ENCODE assay signal across 20 cellular contexts in the genomic region with DNA sequence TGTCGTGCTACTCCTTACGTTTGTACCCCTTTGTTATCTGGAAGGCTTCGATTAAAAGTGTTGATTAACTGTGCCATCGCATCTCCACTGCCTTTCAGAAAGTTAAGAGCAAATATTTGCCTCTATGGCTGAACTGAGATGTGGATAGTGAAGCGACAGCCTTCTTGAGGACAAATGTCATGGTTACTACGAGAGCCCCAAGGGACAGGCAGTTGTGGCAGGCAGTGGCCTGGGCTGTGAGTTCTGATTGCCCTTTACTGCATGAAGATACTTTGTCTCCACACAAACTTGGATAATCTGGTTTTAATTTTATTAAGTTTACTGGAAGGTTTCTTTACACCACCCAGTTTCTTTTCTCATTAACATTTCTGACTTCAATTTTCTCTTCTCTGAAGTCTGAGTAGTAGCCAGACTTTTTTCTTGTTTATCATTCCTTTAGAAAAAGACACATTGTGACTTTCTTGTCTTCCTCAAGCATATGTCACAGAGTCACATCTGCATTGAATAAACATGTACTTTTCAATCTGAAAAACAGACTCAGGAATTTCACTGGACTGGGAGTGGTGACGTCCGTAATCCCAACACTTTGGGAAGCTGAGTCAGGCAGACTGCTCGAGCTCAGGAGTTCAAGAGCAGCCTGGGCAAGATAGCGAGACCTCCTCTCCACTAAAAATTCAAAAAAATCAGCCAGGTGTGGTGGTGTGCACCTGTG. TPM values are rescaled to one million over a fixed set of nuclear protein-coding genes. Genes with fewer than 3 reads are reported as not detected.
DNase-seq lines count a peak whose midpoint lies in the region; ATAC-seq and TF ChIP-seq lines count a peak whose summit lies in the region.
"Had no signal": no experiment of that assay in that cellular context is flagged by ENCODE, and none has a peak within 500 bp of the region (broad histone marks: within the 10 kb centered on the region; RNA-seq: fewer than 3 reads in every experiment).

No MANE protein-coding gene starts in this region.

- no peak overlapping the region for H4K91ac ChIP-seq in IMR-90 (ENCODE audit: insufficient read depth, low read depth, low read length)

- H2BK15ac ChIP-seq in IMR-90 (ENCODE audit: low read depth, low read length): no peak overlapping the region

- no peak for DNase-seq in heart right ventricle
- DNase-seq in cardiac septum (ENCODE audit: low spot score): no peak
- peak; percentile 22 for DNase-seq in IMR-90
- DNase-seq in fibroblast of the conjunctiva (ENCODE audit: low read depth): peak; percentile 45
- DNase-seq in upper lobe of right lung: no peak
- DNase-seq in uterus: no peak
- no peak for DNase-seq in head of caudate nucleus
- no peak for DNase-seq in HuH-7 (ENCODE audit: low spot score)
- DNase-seq: COR-L47, DMS53, H9, Kasumi-1, MM.1S, NCI-H1105, NCI-H1694, NCI-H2107, NCI-H2227 treated with DMSO at 0.1 percent for 48 hours, NCI-H524 treated with DMSO at 0.1 percent for 48 hours, SHP77 had no signal

- no peak overlapping the region for H3K9ac ChIP-seq in IMR-90 (ENCODE audit: low read depth, low read length)

- dilution Hi-C loops in IMR-90 (cut with HindIII; ENCODE audit: low sequenced_read_pairs, unreplicated experiment): no loop called here

- no peak overlapping the region for H3K14ac ChIP-seq in IMR-90 (replicated peaks; ENCODE audit: low read depth, low read length)

- no peak overlapping the region for H2AK5ac ChIP-seq in IMR-90 (ENCODE audit: low read depth, low read length)

- no peak overlapping the region for H2BK120ac ChIP-seq in IMR-90 (ENCODE audit: low read depth, low read length)

- H3K36me3 ChIP-seq in heart right ventricle: no peaks in the 10 kb centered on the region
- H3K36me3 ChIP-seq in IMR-90 (ENCODE audit: control insufficient read depth, insufficient read depth, low read length): no peaks in the 10 kb centered on the region
- no peaks in the 10 kb centered on the region for H3K36me3 ChIP-seq in upper lobe of right lung
- H3K36me3 ChIP-seq in uterus: no peaks in the 10 kb centered on the region

- H3K18ac ChIP-seq in IMR-90 (ENCODE audit: low read depth, low read length): no peak overlapping the region

- no peak overlapping the region for H2AFZ ChIP-seq in IMR-90 (replicated peaks; ENCODE audit: low read length, poor library complexity)

- no peak for TF ChIP-seq RAD21 in IMR-90 (IDR thresholded peaks at IDR 0.05; ENCODE audit: low read length)

- TF ChIP-seq CTCF in heart right ventricle (IDR thresholded peaks at IDR 0.05) (no peak), IMR-90 (conservative IDR thresholded peaks at IDR 0.05; ENCODE audit: low read depth, low read length) (no peak), upper lobe of right lung (IDR thresholded peaks at IDR 0.05) (no peak), uterus (IDR thresholded peaks at IDR 0.05) (no peak)

- no peaks in the 10 kb centered on the region for H3K79me1 ChIP-seq in IMR-90 (ENCODE audit: low read depth in 1 of 2, low read length in 2 of 2)

- peak overlapping the region in 4 of 10 donors; percentile 8 to 48 (median 14) for H3K27ac ChIP-seq in heart right ventricle
- no peak overlapping the region for H3K27ac ChIP-seq in IMR-90 (ENCODE audit: insufficient read depth, low read length)
- H3K27ac ChIP-seq in upper lobe of right lung: peak overlapping the region; percentile 26
- H3K27ac ChIP-seq in uterus: no peak overlapping the region

- no peaks in the 10 kb centered on the region for H4K20me1 ChIP-seq in IMR-90 (ENCODE audit: insufficient read depth, low read length)

- H3K4me2 ChIP-seq in IMR-90 (ENCODE audit: low read depth, low read length): no peak overlapping the region

- H3K9me1 ChIP-seq in IMR-90 (ENCODE audit: insufficient read depth, low read length): no peaks in the 10 kb centered on the region

- H3K4ac ChIP-seq in IMR-90 (ENCODE audit: low read depth, low read length): no peak overlapping the region

- no peak overlapping the region for H2BK20ac ChIP-seq in IMR-90 (ENCODE audit: low read depth, low read length)

- in situ Hi-C loops in IMR-90 (cut with MboI; ENCODE audit: low sequenced_read_pairs): no loop called here

- no peaks in the 10 kb centered on the region for H3K27me3 ChIP-seq in heart right ventricle
- no peaks in the 10 kb centered on the region for H3K27me3 ChIP-seq in IMR-90 (ENCODE audit: control insufficient read depth, insufficient read depth, low read length)
- no peaks in the 10 kb centered on the region for H3K27me3 ChIP-seq in upper lobe of right lung
- H3K27me3 ChIP-seq in uterus: no peaks in the 10 kb centered on the region

- no peak overlapping the region for H4K8ac ChIP-seq in IMR-90 (ENCODE audit: low read depth in 2 of 2, low read length in 2 of 2)

- WGBS in heart right ventricle, 2 donors: 74 to 77% methylated on average over 10 of the region's 10 CpGs
- WGBS in IMR-90 (ENCODE audit: extremely low coverage in 2 of 2, insufficient read length in 1 of 2), 2 experiments: 69% methylated on average over 2 of the region's 10 CpGs; no CpG with 5 or more reads in 1 of the 2 experiments

- H2BK5ac ChIP-seq in IMR-90 (ENCODE audit: low read depth, low read length, poor library complexity, severe bottlenecking): no peak overlapping the region

- CTCF ChIA-PET in IMR-90 (lab: Yijun Ruan, JAX): no interaction called here

- H3K4me1 ChIP-seq in heart right ventricle (peaks cover 0 to 6% (median 0%) of the 10 kb centered on the region in 9 donors), IMR-90 (ENCODE audit: control insufficient read depth, insufficient read depth, low read length) (no peaks in the 10 kb centered on the region), upper lobe of right lung (no peaks in the 10 kb centered on the region), uterus (no peaks in the 10 kb centered on the region)

- TF ChIP-seq POLR2A in IMR-90 (IDR thresholded peaks at IDR 0.05; ENCODE audit: low read depth, low read length) (no peak), uterus (IDR thresholded peaks at IDR 0.05) (no peak)

- no peak overlapping the region for H3K56ac ChIP-seq in IMR-90 (ENCODE audit: extremely low read depth, insufficient read depth, low read length)

- no TSS peak for BruUV-seq in IMR-90 (replicated peaks; lab: Mats Ljungman, UMichigan)

- H3K4me3 ChIP-seq in heart right ventricle (no peak overlapping the region), IMR-90 (ENCODE audit: insufficient read depth, low read depth, low read length) (no peak overlapping the region), upper lobe of right lung (no peak overlapping the region), uterus (no peak overlapping the region)

- H2AK9ac ChIP-seq in IMR-90 (replicated peaks; ENCODE audit: low read depth, low read length, poor library complexity): no peak overlapping the region

- intact Hi-C loops in heart right ventricle (cut with DNase I) (no loop called here), cardiac septum (cut with DNase I) (no loop called here), IMR-90 (cut with micrococcal nuclease) (no loop called here), upper lobe of right lung (cut with DNase I) (no loop called here), uterus (cut with DNase I; ENCODE audit: low total_unique reads) (no loop called here), head of caudate nucleus (cut with DNase I) (no loop called here)

- peak in 5 of 8 donors; percentile 12 to 59 (median 48) for ATAC-seq in heart right ventricle
- no peak for ATAC-seq in IMR-90 (ENCODE audit: low read depth)
- ATAC-seq in upper lobe of right lung: no peak

- no peak overlapping the region for H4K5ac ChIP-seq in IMR-90 (ENCODE audit: low read depth, low read length)

- POLR2A ChIA-PET in IMR-90 (lab: Charles Lee; ENCODE audit: unreplicated experiment): no interaction called here

- H3K9me3 ChIP-seq in heart right ventricle (peaks cover 0 to 13% (median 0%) of the 10 kb centered on the region in 11 donors), IMR-90 (ENCODE audit: control insufficient read depth, insufficient read depth, low read length) (no peaks in the 10 kb centered on the region), upper lobe of right lung (no peaks in the 10 kb centered on the region), uterus (no peaks in the 10 kb centered on the region)

- H3K23ac ChIP-seq in IMR-90 (ENCODE audit: low read depth, low read length): no peak overlapping the region

TF ChIP-seq in IMR-90, 13 proteins besides CTCF, POLR2A, EP300 and RAD21 (continues in another document):
- TF ChIP-seq RFX5 (IDR thresholded peaks at IDR 0.05; ENCODE audit: low read depth, low read length) (no peak), MAZ (IDR thresholded peaks at IDR 0.05; ENCODE audit: borderline replicate concordance, low read depth, low read length) (no peak), SMC3 (IDR thresholded peaks at IDR 0.05; ENCODE audit: low read depth, low read length) (no peak), CEBPB (IDR thresholded peaks at IDR 0.05; ENCODE audit: low read depth, low read length) (no peak), RCOR1 (IDR thresholded peaks at IDR 0.05; ENCODE audit: insufficient replicate concordance, low read length) (no peak), MAFK (IDR thresholded peaks at IDR 0.05; ENCODE audit: low read depth, low read length) (no peak), MXI1 (IDR thresholded peaks at IDR 0.05; ENCODE audit: borderline replicate concordance, low read depth, low read length) (no peak)
- TF ChIP-seq, protein P1, sequence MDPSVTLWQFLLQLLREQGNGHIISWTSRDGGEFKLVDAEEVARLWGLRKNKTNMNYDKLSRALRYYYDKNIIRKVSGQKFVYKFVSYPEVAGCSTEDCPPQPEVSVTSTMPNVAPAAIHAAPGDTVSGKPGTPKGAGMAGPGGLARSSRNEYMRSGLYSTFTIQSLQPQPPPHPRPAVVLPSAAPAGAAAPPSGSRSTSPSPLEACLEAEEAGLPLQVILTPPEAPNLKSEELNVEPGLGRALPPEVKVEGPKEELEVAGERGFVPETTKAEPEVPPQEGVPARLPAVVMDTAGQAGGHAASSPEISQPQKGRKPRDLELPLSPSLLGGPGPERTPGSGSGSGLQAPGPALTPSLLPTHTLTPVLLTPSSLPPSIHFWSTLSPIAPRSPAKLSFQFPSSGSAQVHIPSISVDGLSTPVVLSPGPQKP (IDR thresholded peaks at IDR 0.05; ENCODE audit: borderline replicate concordance, low read depth, low read length): no peak

RNA-seq across cellular contexts. Expression of a gene that starts 1.5 kb away (rescaled TPM):
- total RNA-seq in heart right ventricle (under 1 TPM in 1 of 10 donors, not detected in 9; 0.40 TPM), cardiac septum (not detected), IMR-90 (2012; rRNA removed) (not detected in 2 replicates), upper lobe of right lung (not detected), uterus (1 to 10 TPM in 1 of 4 donors, not detected in 3; 3.3 TPM)
- polyA plus RNA-seq in heart right ventricle (not detected), IMR-90 (2012; rRNA removed) (not detected in 2 replicates)
- polyA plus RNA-seq in IMR-90 (2012; cell fraction: cytosol; rRNA removed): not detected in 2 replicates
- polyA plus RNA-seq in IMR-90 (2012; cell fraction: nucleus; rRNA removed; ENCODE audit: low replicate concordance): not detected in 2 replicates
- total RNA-seq: A172, H9 had no signal

RNA-seq across cellular contexts. Expression of a gene that starts 36.0 kb away (rescaled TPM):
- total RNA-seq in heart right ventricle: not detected
- polyA plus RNA-seq in heart right ventricle: not detected
- total RNA-seq in cardiac septum: not detected
- total RNA-seq in IMR-90 (2012; rRNA removed): not detected in 2 replicates
- polyA plus RNA-seq in IMR-90 (2012; rRNA removed): not detected in 2 replicates
- polyA plus RNA-seq in IMR-90 (2012; cell fraction: cytosol; rRNA removed): not detected in 2 replicates
- not detected in 2 replicates for polyA plus RNA-seq in IMR-90 (2012; cell fraction: nucleus; rRNA removed; ENCODE audit: low replicate concordance)
- not detected for total RNA-seq in upper lobe of right lung
- total RNA-seq in uterus: 1 to 10 TPM in 1 of 4 donors, not detected in 3; 3.3 TPM
- total RNA-seq: A172, H9 had no signal

Comparison
In these comparisons a context has a peak if more than half of its experiments do, and no peak if none do; other contexts are left out.
1. ATAC-seq: peak in heart right ventricle (5 of 8); none in IMR-90 (single experiment) and upper lobe of right lung (single experiment).
2. DNase-seq: peak in IMR-90 (single experiment) and fibroblast of the conjunctiva (single experiment); none in heart right ventricle (0 of 2), cardiac septum (single experiment), upper lobe of right lung (single experiment), uterus (0 of 2), head of caudate nucleus (0 of 42) and HuH-7 (single experiment).